In the genomic region with DNA sequence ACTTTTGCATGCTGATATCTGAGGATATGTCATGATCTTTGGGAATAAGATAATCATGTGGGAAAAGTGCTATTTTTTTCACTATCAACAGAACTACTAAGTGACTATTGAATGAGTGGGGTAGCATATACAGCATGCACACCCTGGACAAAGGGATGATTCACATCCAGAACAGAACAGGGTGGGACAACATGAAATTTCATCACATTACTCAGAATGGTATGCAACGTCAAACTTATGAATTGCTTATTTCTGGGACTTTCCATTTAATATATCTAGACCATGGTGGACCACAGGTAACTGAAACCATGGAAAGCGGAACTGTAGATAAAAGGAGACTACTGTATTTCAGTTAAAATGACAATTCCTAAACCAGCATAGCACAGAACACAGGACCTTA, we compare ENCODE assay signal across 22 cellular contexts.
"Had no signal": no experiment of that assay in that cellular context is flagged by ENCODE, and none has a peak within 500 bp of the region (broad histone marks: within the 10 kb centered on the region; RNA-seq: fewer than 3 reads in every experiment).

No MANE protein-coding gene starts in this region.

- DNase-seq: activated CD4-positive, alpha-beta T cell treated with anti-CD3 and anti-CD28 coated beads, Interleukin-2, amount 10 ng/mL, durations not matched to agents 24 days and 14 days; activated CD8-positive, alpha-beta T cell treated with anti-CD3 and anti-CD28 coated beads, Interleukin-2, amount 10 ng/mL, durations not matched to agents 7 days and 5 days; activated gamma-delta T cell treated with Interleukin-2 at 50 U/mL for 16 hours; activated T-cell treated with anti-CD3 and anti-CD28 coated beads, Interleukin-2, amount 50 U/mL, for 1 hour; aorta; effector memory CD4-positive, alpha-beta T cell; heart right ventricle; islet precursor cell; naive thymus-derived CD4-positive, alpha-beta T cell; posterior cingulate gyrus; sigmoid colon; stimulated activated CD4-positive, alpha-beta T cell treated with anti-CD3 and anti-CD28 coated beads, Interleukin-15, amount 100 ng/mL, for 24 hours; stimulated activated CD8-positive, alpha-beta memory T cell treated with anti-CD3 and anti-CD28 coated beads, Interleukin-4, amount 100 ng/mL, for 48 hours; stimulated activated naive B cell treated with anti-CD40 and anti-IgM and Interleukin-4, amounts not matched to agents 10 μg/mL and 1 μg/mL and 100 μg/mL, for 72 hours; transverse colon had no signal

- H3K4me3 ChIP-seq: esophagus muscularis mucosa, heart right ventricle, lung, sigmoid colon, smooth muscle cell, transverse colon, vagina had no signal

- ATAC-seq: activated CD4-positive, CD25-positive, alpha-beta regulatory T cell treated with anti-CD3 and anti-CD28 coated beads, Interleukin-2, amount 50 U/mL, for 24 hours; activated CD8-positive, alpha-beta T cell treated with anti-CD3 and anti-CD28 coated beads, Interleukin-2, amount 10 ng/mL, durations not matched to agents 7 days and 5 days; heart right ventricle; naive thymus-derived CD4-positive, alpha-beta T cell; stimulated activated naive B cell treated with anti-CD40 and anti-IgM and Interleukin-4, amounts not matched to agents 10 μg/mL and 1 μg/mL and 100 μg/mL, for 72 hours had no signal

- H3K27ac ChIP-seq: esophagus muscularis mucosa, heart right ventricle, sigmoid colon, transverse colon, vagina, VCaP had no signal

- H3K4me1 ChIP-seq: esophagus muscularis mucosa, heart right ventricle, sigmoid colon, transverse colon, vagina had no signal

- H3K9me3 ChIP-seq: sigmoid colon, transverse colon, vagina had no signal

- H3K36me3 ChIP-seq: esophagus muscularis mucosa, heart right ventricle, sigmoid colon, transverse colon, vagina had no signal

- H3K27me3 ChIP-seq: esophagus muscularis mucosa, heart right ventricle, sigmoid colon, transverse colon, vagina had no signal

- FAIRE-seq: colon had no signal
